Comparison of ENCODE assay signal across 8 cellular contexts in the genomic region with DNA sequence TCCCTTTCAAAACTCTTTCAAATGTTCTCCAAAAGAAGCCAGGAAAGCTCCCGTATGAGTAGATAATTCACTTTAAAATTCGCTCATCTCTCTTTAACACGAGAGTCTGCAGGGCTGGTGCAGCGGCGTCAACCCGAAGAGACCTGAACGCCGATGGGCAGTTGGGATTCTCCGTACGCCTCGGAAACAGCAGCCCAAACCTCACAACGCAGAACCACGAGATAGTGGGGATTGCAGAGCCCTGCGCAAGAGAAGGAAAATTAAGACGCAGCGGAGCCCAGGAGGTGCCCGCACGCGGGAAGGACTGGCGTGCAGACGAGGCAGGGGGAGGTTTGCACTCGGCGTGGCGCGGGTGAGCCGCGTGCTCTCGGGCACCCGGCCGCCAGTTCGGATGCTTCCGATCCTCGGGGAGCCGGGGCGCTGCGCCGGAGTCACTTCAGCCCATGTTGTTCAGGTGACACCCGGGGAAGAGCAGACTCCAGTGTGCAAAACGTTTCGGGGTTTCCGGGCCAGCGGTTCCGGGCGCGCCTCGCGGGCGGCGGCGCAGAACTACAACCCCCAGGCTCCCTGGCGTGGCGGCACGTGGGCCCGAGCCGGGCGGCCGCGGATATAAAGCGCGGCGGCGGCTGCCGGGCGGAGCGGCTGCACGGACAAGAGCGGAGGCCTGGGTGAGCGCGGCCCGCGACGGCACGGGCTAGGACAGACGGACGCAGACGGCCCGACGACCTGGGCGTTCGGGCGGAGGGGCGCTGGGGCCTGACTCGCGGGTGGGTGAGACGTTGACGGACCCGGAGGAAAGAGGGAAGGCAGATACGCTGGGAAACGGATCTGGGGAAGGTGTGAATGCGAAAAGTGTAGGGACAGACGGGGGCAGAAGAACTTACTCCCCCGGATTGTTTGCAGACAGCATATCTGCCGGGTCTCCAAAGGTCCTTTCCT. TPM values are rescaled to one million over a fixed set of nuclear protein-coding genes. Genes with fewer than 3 reads are reported as not detected.
DNase-seq lines count a peak whose midpoint lies in the region; ATAC-seq and TF ChIP-seq lines count a peak whose summit lies in the region.

A gene with protein sequence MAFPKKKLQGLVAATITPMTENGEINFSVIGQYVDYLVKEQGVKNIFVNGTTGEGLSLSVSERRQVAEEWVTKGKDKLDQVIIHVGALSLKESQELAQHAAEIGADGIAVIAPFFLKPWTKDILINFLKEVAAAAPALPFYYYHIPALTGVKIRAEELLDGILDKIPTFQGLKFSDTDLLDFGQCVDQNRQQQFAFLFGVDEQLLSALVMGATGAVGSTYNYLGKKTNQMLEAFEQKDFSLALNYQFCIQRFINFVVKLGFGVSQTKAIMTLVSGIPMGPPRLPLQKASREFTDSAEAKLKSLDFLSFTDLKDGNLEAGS (plus strand): TSS at position 636 of the 939 bp plus-strand sequence. CDS start 4,599 bp downstream, outside the sequence.

- peaks cover 36% of the 10 kb centered on the region for H3K27me3 ChIP-seq in NT2/D1 (ENCODE audit: insufficient read depth, insufficient read length)

- H3K36me3 ChIP-seq in NT2/D1 (ENCODE audit: insufficient read depth, insufficient read length, low read length) = peaks cover 3% of the 10 kb centered on the region

- no peak for TF ChIP-seq CTCF in epithelial cell of esophagus (IDR thresholded peaks at IDR 0.05; ENCODE audit: insufficient read depth, low read depth, low read length, missing control alignments)

- H3K4me3 ChIP-seq in NT2/D1 (ENCODE audit: insufficient read length, low read depth) = peak within 1 kb of the TSS; percentile 63
- H3K4me3 ChIP-seq in epithelial cell of esophagus (ENCODE audit: low read length) = peak within 1 kb of the TSS; percentile 64

- DNase-seq in COLO668 (lab: John Stamatoyannopoulos, UW; ENCODE audit: unreplicated experiment) (peak; percentile 94), HPDE6-E6E7 (ENCODE audit: extremely low spot score) (peak; percentile 71), NT2/D1 (ENCODE audit: low read depth, low spot score) (peak; percentile 66), epithelial cell of esophagus (ENCODE audit: low read depth) (peak; percentile 81), mucosa of gallbladder (ENCODE audit: low spot score) (peak; percentile 83)
- peak; percentile 91 for DNase-seq in activated CD8-positive, alpha-beta memory T cell treated with anti-CD3 and anti-CD28 coated beads, Interleukin-2, amount 50 U/mL, for 48 hours
- peak; percentile 84 for DNase-seq in stimulated activated CD8-positive, alpha-beta memory T cell treated with anti-CD3 and anti-CD28 coated beads, Interleukin-4, amount 100 ng/mL, for 48 hours

- no peaks in the 10 kb centered on the region for H3K4me1 ChIP-seq in NT2/D1 (ENCODE audit: insufficient read depth, insufficient read length)

- no peaks in the 10 kb centered on the region for H3K9me3 ChIP-seq in NT2/D1 (ENCODE audit: insufficient read depth, low read length)

- ATAC-seq in GM19467 (IDR thresholded peaks at IDR 0.05; ENCODE audit: unreplicated experiment) = peak; percentile 90

- H3K9ac ChIP-seq in NT2/D1 (ENCODE audit: insufficient read length, low read depth) = peak within 1 kb of the TSS; percentile 86

RNA-seq across cellular contexts. Expression of the gene that starts here (rescaled TPM):
- 19.3 TPM for total RNA-seq in mucosa of gallbladder

Comparison
In these comparisons a context has a peak if more than half of its experiments do, and no peak if none do; other contexts are left out.
1. Peak in every context shown above with its lines: DNase-seq, ATAC-seq and H3K4me3 ChIP-seq.